9 cellular contexts compared by ENCODE assay signal in genomic region chr19:18007605-18007938, GRCh38. TPM values are rescaled to one million over a fixed set of nuclear protein-coding genes. Genes with fewer than 3 reads are reported as not detected.
DNase-seq lines count a peak whose midpoint lies in the region; ATAC-seq and TF ChIP-seq lines count a peak whose summit lies in the region.
"Had no signal": no experiment of that assay in that cellular context is flagged by ENCODE, and none has a peak within 500 bp of the region (broad histone marks: within the 10 kb centered on the region; RNA-seq: fewer than 3 reads in every experiment).

No MANE protein-coding gene starts in this region.

- H4K20me1 ChIP-seq in mammary epithelial cell (ENCODE audit: insufficient read depth, low read length) = no peaks in the 10 kb centered on the region

- dilution Hi-C loops in mammary epithelial cell (cut with HindIII; ENCODE audit: low sequenced_read_pairs) = no loop called here

- H3K9me3 ChIP-seq in mammary epithelial cell (replicated peaks; ENCODE audit: insufficient read depth, low read length) (no peaks in the 10 kb centered on the region), right lobe of liver (no peaks in the 10 kb centered on the region), transverse colon (no peaks in the 10 kb centered on the region)

- H3K27me3 ChIP-seq in GM06990 (replicated peaks; ENCODE audit: control insufficient read depth, insufficient read depth, low read length) (no peaks in the 10 kb centered on the region), mammary epithelial cell (ENCODE audit: insufficient read depth, low read length) (no peaks in the 10 kb centered on the region), right lobe of liver (no peaks in the 10 kb centered on the region), transverse colon (no peaks in the 10 kb centered on the region)

- intact Hi-C loops in mammary epithelial cell (cut with micrococcal nuclease) = loop anchor here (1.0 to 5.0 kb wide), 5 partner anchors 51 to 403 kb away; no protein-coding TSS in a partner anchor
- intact Hi-C loops in right lobe of liver (cut with DNase I) = loop anchor here in 1 of 2 donors (2.0 kb wide), 1 partner anchor 51 kb away; no protein-coding TSS in a partner anchor
- intact Hi-C loops in transverse colon (cut with DNase I; ENCODE audit: low total_unique reads) = loop anchor here (2.0 kb wide), 1 partner anchor 51 kb away; no protein-coding TSS in a partner anchor

- peak overlapping the region; percentile 97 for H3K4me2 ChIP-seq in mammary epithelial cell (ENCODE audit: insufficient read depth, low read depth, low read length)

- no peak for TF ChIP-seq POLR2A in right lobe of liver (IDR thresholded peaks at IDR 0.05)
- TF ChIP-seq POLR2A in transverse colon (IDR thresholded peaks at IDR 0.05) = no peak

- H3K9ac ChIP-seq in mammary epithelial cell (ENCODE audit: insufficient read depth, low read length) = no peak overlapping the region

- H2AFZ ChIP-seq in mammary epithelial cell (ENCODE audit: low read depth, low read length) = peak overlapping the region; percentile 82

- DNase-seq in GM06990 (ENCODE audit: extremely low read depth, insufficient read length) = no peak
- no peak for DNase-seq in mammary epithelial cell
- DNase-seq in right lobe of liver = no peak
- DNase-seq in transverse colon = no peak
- DNase-seq in GM03348 (ENCODE audit: low spot score) = no peak
- no peak for DNase-seq in activated effector memory CD4-positive, alpha-beta T cell treated with anti-CD3 and anti-CD28 coated beads, Interleukin-2, amount 50 U/mL, for 16 hours
- no peak for DNase-seq in activated CD8-positive, alpha-beta memory T cell treated with anti-CD3 and anti-CD28 coated beads for 24 hours

- no peak overlapping the region for H3K27ac ChIP-seq in mammary epithelial cell (ENCODE audit: insufficient read depth, low read depth, low read length)
- peak overlapping the region; percentile 77 to 94 (median 90) for H3K27ac ChIP-seq in right lobe of liver
- peak overlapping the region; percentile 80 to 89 (median 86) for H3K27ac ChIP-seq in transverse colon

- peaks cover 2% of the 10 kb centered on the region for H3K79me2 ChIP-seq in mammary epithelial cell (ENCODE audit: insufficient read depth, low read length)

- H3K36me3 ChIP-seq in GM06990 (ENCODE audit: control insufficient read depth, insufficient read depth, low read length) (peaks cover 12% of the 10 kb centered on the region), mammary epithelial cell (ENCODE audit: insufficient read depth, low read length) (no peaks in the 10 kb centered on the region), right lobe of liver (peaks cover 0 to 24% (median 11%) of the 10 kb centered on the region in 4 donors), transverse colon (peaks cover 0 to 26% (median 12%) of the 10 kb centered on the region in 4 donors)

- TF ChIP-seq EP300 in transverse colon (IDR thresholded peaks at IDR 0.05; ENCODE audit: low read depth) = no peak

- ATAC-seq in HG03439 (IDR thresholded peaks at IDR 0.05; ENCODE audit: unreplicated experiment) = peak; percentile 29
- ATAC-seq in right lobe of liver = peak; percentile 20 to 48 (median 43)

- TF ChIP-seq CTCF in GM06990 (IDR thresholded peaks at IDR 0.05; ENCODE audit: insufficient read depth, low read length, poor library complexity, severe bottlenecking) (no peak), mammary epithelial cell (conservative IDR thresholded peaks at IDR 0.05 in 1 of 2, IDR thresholded peaks at IDR 0.05 in 1 of 2; ENCODE audit: extremely low read depth in 1 of 2, insufficient read depth in 1 of 2, low read depth in 1 of 2, low read length in 2 of 2) (no peak), right lobe of liver (IDR thresholded peaks at IDR 0.05) (no peak), transverse colon (IDR thresholded peaks at IDR 0.05) (no peak)

- H3K4me1 ChIP-seq in mammary epithelial cell (ENCODE audit: insufficient read depth, low read length) (peaks cover 12% of the 10 kb centered on the region), right lobe of liver (peaks cover 0 to 14% (median 2%) of the 10 kb centered on the region in 4 donors), transverse colon (peaks cover 0 to 23% (median 16%) of the 10 kb centered on the region in 4 donors)

- CTCF ChIA-PET in mammary epithelial cell (lab: Charles Lee; ENCODE audit: low non-redundant PET) = interaction anchor here (1.1 kb wide), 1 partner anchor 64 kb away, joined by 6 read pairs; no protein-coding TSS in a partner anchor

- BruUV-seq in mammary epithelial cell (replicated peaks; lab: Mats Ljungman, UMichigan) = no TSS peak

- in situ Hi-C loops in mammary epithelial cell (cut with MboI; ENCODE audit: low sequenced_read_pairs in 2 of 2) (loop anchor here in 1 of 2 donors (5.0 to 10.0 kb wide), 2 partner anchors 50 to 143 kb away; no protein-coding TSS in a partner anchor), transverse colon (cut with MboI; ENCODE audit: low pct_ligation_motif_present in 1 of 4, low pct_unique_long_range_greater_than_20kb in 1 of 4, low sequenced_read_pairs in 3 of 4) (loop anchor here in 2 of 4 donors (5.0 to 10.0 kb wide), 2 partner anchors 47 to 50 kb away; no protein-coding TSS in a partner anchor)

- 0% methylated on average over 3 of the region's 12 CpGs for WGBS in mammary epithelial cell (ENCODE audit: low coverage, missing lambda C conversion rate)
- WGBS in right lobe of liver (ENCODE audit: insufficient coverage, low coverage, low lambda C conversion rate, missing lambda C conversion rate) = no CpG with 5 or more reads among the region's 12 CpGs
- WGBS in transverse colon (ENCODE audit: low coverage in 1 of 2), 2 donors = 7% methylated on average over 11 of the region's 12 CpGs; no CpG with 5 or more reads in 1 of the 2 donors

- H3K4me3 ChIP-seq in GM06990 (replicated peaks; ENCODE audit: low read depth, low read length) (peak overlapping the region; percentile 26; the same call in 1 of the 2 replicates), mammary epithelial cell (replicated peaks in 1 of 3; ENCODE audit: insufficient read depth in 1 of 3, low read depth in 2 of 3, low read length in 3 of 3) (peak overlapping the region; percentile 23 to 43 (median 39)), right lobe of liver (peak overlapping the region; percentile 53 to 72 (median 60)), transverse colon (peak overlapping the region; percentile 3 to 52 (median 40))

RNA-seq across cellular contexts. Expression of gene ARRDC2, which starts 0.4 kb away (rescaled TPM):
- 1 to 10 TPM; 4.2 to 6.9 TPM for total RNA-seq in mammary epithelial cell
- polyA plus RNA-seq in mammary epithelial cell = 3.4 TPM
- not detected for polyA minus RNA-seq in mammary epithelial cell
- 10 to 100 TPM in 4 of 6 experiments, 1 to 10 TPM in 2; 3.6 to 28.5 (median 10.8) TPM for total RNA-seq in right lobe of liver
- 10 to 100 TPM; 28.9 to 69.6 (median 42.7) TPM for total RNA-seq in transverse colon

RNA-seq across cellular contexts. Expression of gene KCNN1, which starts 40.7 kb away (rescaled TPM):
- total RNA-seq in mammary epithelial cell (under 1 TPM in 1 of 2 donors, not detected in 1; 0.24 TPM), right lobe of liver (not detected), transverse colon (1 to 10 TPM in 1 of 4 donors, not detected in 3; 1.6 TPM)
- 0.05 TPM for polyA plus RNA-seq in mammary epithelial cell
- not detected for polyA minus RNA-seq in mammary epithelial cell
- total RNA-seq: HT1080 had no signal
